1 cellular context compared by ENCODE assay signal in the genomic region with DNA sequence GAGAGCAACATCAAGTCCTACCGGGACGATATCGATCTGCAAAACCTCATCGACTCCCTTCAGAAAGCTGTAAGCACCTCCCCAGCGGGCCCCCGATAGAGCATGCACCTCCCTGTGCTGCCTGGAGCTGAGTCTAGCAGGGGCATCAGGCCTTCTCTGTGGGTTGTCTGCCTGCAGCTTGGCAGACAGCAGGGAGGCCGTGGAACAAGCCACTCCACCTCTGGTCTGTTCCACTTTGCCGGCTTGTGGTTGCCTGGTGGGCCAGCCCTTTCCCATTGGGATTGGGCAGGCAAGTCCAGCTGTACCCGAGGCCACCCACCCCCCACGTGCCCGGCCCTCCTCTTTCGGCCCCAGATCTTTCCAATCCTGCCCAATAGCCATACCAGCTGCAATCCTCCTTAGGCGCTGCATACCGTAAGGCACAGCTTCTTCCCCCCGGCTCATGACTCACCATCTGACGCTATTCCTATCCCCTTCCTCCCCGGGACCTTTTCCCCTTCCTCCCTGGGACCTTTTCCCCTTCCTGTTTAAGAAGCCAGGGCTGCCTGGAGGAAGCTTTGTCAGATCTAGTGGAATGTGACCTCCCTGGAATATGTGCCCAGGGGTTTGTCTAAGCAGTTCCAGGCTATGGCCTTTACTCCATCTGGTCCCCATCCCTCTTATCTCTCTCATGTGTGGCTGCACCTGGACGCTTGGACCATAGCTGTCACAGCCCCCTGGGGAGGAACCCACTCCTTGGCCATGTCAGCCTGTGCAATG.
TF ChIP-seq lines count a peak whose summit lies in the region.

No MANE protein-coding gene starts in this region.

TF ChIP-seq in liver, 16 proteins besides CTCF, POLR2A, EP300 and RAD21 (continued from another document):
- no peak for TF ChIP-seq GABPA (IDR thresholded peaks at IDR 0.05 in 1 of 2, conservative IDR thresholded peaks at IDR 0.05 in 1 of 2)
- TF ChIP-seq FOXA1 (IDR thresholded peaks at IDR 0.05), result no peak
- TF ChIP-seq, protein P1, sequence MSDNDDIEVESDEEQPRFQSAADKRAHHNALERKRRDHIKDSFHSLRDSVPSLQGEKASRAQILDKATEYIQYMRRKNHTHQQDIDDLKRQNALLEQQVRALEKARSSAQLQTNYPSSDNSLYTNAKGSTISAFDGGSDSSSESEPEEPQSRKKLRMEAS (IDR thresholded peaks at IDR 0.05), result peak; percentile 71
- TF ChIP-seq JUND (IDR thresholded peaks at IDR 0.05), result peak in 1 of 2 donors; percentile 65
- no peak for TF ChIP-seq FOXA2 (IDR thresholded peaks at IDR 0.05)
- TF ChIP-seq, protein P2, sequence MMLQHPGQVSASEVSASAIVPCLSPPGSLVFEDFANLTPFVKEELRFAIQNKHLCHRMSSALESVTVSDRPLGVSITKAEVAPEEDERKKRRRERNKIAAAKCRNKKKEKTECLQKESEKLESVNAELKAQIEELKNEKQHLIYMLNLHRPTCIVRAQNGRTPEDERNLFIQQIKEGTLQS (IDR thresholded peaks at IDR 0.05), result no peak
- no peak for TF ChIP-seq YY1 (IDR thresholded peaks at IDR 0.05)
- peak; percentile 27 to 36 for TF ChIP-seq EGR1 (IDR thresholded peaks at IDR 0.05; ENCODE audit: low read depth in 2 of 2)
- no peak for TF ChIP-seq HNF4G (IDR thresholded peaks at IDR 0.05)
- TF ChIP-seq, protein P3, sequence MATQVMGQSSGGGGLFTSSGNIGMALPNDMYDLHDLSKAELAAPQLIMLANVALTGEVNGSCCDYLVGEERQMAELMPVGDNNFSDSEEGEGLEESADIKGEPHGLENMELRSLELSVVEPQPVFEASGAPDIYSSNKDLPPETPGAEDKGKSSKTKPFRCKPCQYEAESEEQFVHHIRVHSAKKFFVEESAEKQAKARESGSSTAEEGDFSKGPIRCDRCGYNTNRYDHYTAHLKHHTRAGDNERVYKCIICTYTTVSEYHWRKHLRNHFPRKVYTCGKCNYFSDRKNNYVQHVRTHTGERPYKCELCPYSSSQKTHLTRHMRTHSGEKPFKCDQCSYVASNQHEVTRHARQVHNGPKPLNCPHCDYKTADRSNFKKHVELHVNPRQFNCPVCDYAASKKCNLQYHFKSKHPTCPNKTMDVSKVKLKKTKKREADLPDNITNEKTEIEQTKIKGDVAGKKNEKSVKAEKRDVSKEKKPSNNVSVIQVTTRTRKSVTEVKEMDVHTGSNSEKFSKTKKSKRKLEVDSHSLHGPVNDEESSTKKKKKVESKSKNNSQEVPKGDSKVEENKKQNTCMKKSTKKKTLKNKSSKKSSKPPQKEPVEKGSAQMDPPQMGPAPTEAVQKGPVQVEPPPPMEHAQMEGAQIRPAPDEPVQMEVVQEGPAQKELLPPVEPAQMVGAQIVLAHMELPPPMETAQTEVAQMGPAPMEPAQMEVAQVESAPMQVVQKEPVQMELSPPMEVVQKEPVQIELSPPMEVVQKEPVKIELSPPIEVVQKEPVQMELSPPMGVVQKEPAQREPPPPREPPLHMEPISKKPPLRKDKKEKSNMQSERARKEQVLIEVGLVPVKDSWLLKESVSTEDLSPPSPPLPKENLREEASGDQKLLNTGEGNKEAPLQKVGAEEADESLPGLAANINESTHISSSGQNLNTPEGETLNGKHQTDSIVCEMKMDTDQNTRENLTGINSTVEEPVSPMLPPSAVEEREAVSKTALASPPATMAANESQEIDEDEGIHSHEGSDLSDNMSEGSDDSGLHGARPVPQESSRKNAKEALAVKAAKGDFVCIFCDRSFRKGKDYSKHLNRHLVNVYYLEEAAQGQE (IDR thresholded peaks at IDR 0.05), result no peak
- peak; percentile 98 for TF ChIP-seq NR2F2 (IDR thresholded peaks at IDR 0.05)
- TF ChIP-seq HNF4A (conservative IDR thresholded peaks at IDR 0.05), result no peak
- TF ChIP-seq RXRA (IDR thresholded peaks at IDR 0.05), result peak; percentile 22 to 43
